Comparison of ENCODE assay signal across 22 cellular contexts in the genomic region with DNA sequence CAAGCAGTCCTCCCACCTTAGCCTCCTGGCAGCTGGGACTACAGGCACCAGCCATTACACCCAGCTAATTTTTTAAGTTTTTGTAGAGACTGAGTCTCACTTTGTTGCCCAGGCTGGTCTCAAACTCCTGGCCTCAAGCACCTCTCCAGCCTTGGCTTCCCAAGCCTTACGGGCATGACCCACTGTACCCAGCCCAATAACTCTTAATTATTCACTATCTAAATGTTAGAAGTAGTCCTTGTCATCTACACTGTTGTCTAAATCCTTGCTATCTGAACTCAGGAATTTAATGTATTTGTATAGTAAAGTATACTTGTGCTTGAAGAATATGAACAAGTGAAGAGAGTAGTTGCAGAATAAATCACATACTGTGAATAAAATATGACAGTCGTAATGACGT. TPM values are rescaled to one million over a fixed set of nuclear protein-coding genes. Genes with fewer than 3 reads are reported as not detected.
A peak's percentile ranks its signal among the peaks of the same experiment; 100 is the strongest.
DNase-seq lines count a peak whose midpoint lies in the region; ATAC-seq and TF ChIP-seq lines count a peak whose summit lies in the region.
"Had no signal": no experiment of that assay in that cellular context is flagged by ENCODE, and none has a peak within 500 bp of the region (broad histone marks: within the 10 kb centered on the region; RNA-seq: fewer than 3 reads in every experiment).

No MANE protein-coding gene starts in this region.

- no peaks in the 10 kb centered on the region for H3K9me3 ChIP-seq in T-helper 17 cell (ENCODE audit: control insufficient read depth, low read length, poor library complexity, severe bottlenecking)
- H3K9me3 ChIP-seq in heart right ventricle = no peaks in the 10 kb centered on the region
- H3K9me3 ChIP-seq: BE2C had no signal

- no peak for ATAC-seq in T-helper 17 cell
- no peak for ATAC-seq in stimulated activated memory B cell treated with anti-CD40 and anti-IgM and Interleukin-4, amounts not matched to agents 10 μg/mL and 1 μg/mL and 100 μg/mL, for 72 hours
- ATAC-seq in heart right ventricle = no peak
- ATAC-seq in stimulated activated naive CD8-positive, alpha-beta T cell treated with anti-CD3 and anti-CD28 coated beads, Interleukin-15, amount 100 ng/mL, for 72 hours = no peak

- no peaks in the 10 kb centered on the region for H3K4me1 ChIP-seq in heart right ventricle
- H3K4me1 ChIP-seq: BE2C, BLaER1 had no signal

- peak overlapping the region; percentile 41 for H3K27ac Mint-ChIP-seq in T-helper 17 cell
- H3K27ac Mint-ChIP-seq in stimulated activated memory B cell treated with anti-CD40 and anti-IgM and Interleukin-4, amounts not matched to agents 10 μg/mL and 1 μg/mL and 100 μg/mL, for 72 hours = peak overlapping the region; percentile 39
- H3K27ac Mint-ChIP-seq in stimulated activated naive CD8-positive, alpha-beta T cell treated with anti-CD3 and anti-CD28 coated beads, Interleukin-15, amount 100 ng/mL, for 72 hours = no peak overlapping the region
- H3K27ac Mint-ChIP-seq: CD4-positive, CD25-positive, alpha-beta regulatory T cell had no signal

- H3K27me3 ChIP-seq in heart right ventricle = no peaks in the 10 kb centered on the region
- H3K27me3 ChIP-seq: BE2C, BLaER1 had no signal

- DNase-seq in T-helper 17 cell = no peak
- no peak for DNase-seq in SK-N-DZ (ENCODE audit: low spot score)
- DNase-seq in heart right ventricle = no peak
- no peak for DNase-seq in stimulated activated naive CD8-positive, alpha-beta T cell treated with anti-CD3 and anti-CD28 coated beads, Interleukin-15, amount 100 ng/mL, for 72 hours
- DNase-seq: 8988T; ACHN; BE2C; C1 segment of cervical spinal cord; CD4-positive, alpha-beta memory T cell; CD4-positive, CD25-positive, alpha-beta regulatory T cell; CD8-positive, alpha-beta memory T cell; COR-L47; DMS 273 treated with DMSO at 0.1 percent for 48 hours; DMS153; DMS53; DMS79; DND-41; EL; GF-D8 had no signal

- no peak for TF ChIP-seq CTCF in heart right ventricle (IDR thresholded peaks at IDR 0.05)

- no peak overlapping the region for H3K4me3 Mint-ChIP-seq in T-helper 17 cell
- no peak overlapping the region for H3K4me3 Mint-ChIP-seq in stimulated activated memory B cell treated with anti-CD40 and anti-IgM and Interleukin-4, amounts not matched to agents 10 μg/mL and 1 μg/mL and 100 μg/mL, for 72 hours
- H3K4me3 Mint-ChIP-seq in stimulated activated naive CD8-positive, alpha-beta T cell treated with anti-CD3 and anti-CD28 coated beads, Interleukin-15, amount 100 ng/mL, for 72 hours = no peak overlapping the region
- H3K4me3 Mint-ChIP-seq: CD14-positive monocyte; CD4-positive, alpha-beta memory T cell; CD4-positive, CD25-positive, alpha-beta regulatory T cell; CD8-positive, alpha-beta memory T cell had no signal

- H3K4me1 Mint-ChIP-seq in T-helper 17 cell = no peaks in the 10 kb centered on the region
- no peaks in the 10 kb centered on the region for H3K4me1 Mint-ChIP-seq in stimulated activated memory B cell treated with anti-CD40 and anti-IgM and Interleukin-4, amounts not matched to agents 10 μg/mL and 1 μg/mL and 100 μg/mL, for 72 hours
- no peaks in the 10 kb centered on the region for H3K4me1 Mint-ChIP-seq in stimulated activated naive CD8-positive, alpha-beta T cell treated with anti-CD3 and anti-CD28 coated beads, Interleukin-15, amount 100 ng/mL, for 72 hours
- H3K4me1 Mint-ChIP-seq: CD14-positive monocyte; CD4-positive, alpha-beta memory T cell; CD4-positive, CD25-positive, alpha-beta regulatory T cell; CD8-positive, alpha-beta memory T cell had no signal

- no peak overlapping the region for H3K4me3 ChIP-seq in heart right ventricle
- H3K4me3 ChIP-seq: BLaER1 had no signal

- WGBS in heart right ventricle, 2 donors = 97% methylated on average over 3 of the region's 3 CpGs

- H3K27me3 Mint-ChIP-seq in T-helper 17 cell = no peaks in the 10 kb centered on the region
- no peaks in the 10 kb centered on the region for H3K27me3 Mint-ChIP-seq in stimulated activated memory B cell treated with anti-CD40 and anti-IgM and Interleukin-4, amounts not matched to agents 10 μg/mL and 1 μg/mL and 100 μg/mL, for 72 hours
- no peaks in the 10 kb centered on the region for H3K27me3 Mint-ChIP-seq in stimulated activated naive CD8-positive, alpha-beta T cell treated with anti-CD3 and anti-CD28 coated beads, Interleukin-15, amount 100 ng/mL, for 72 hours
- H3K27me3 Mint-ChIP-seq: CD4-positive, alpha-beta memory T cell; CD4-positive, CD25-positive, alpha-beta regulatory T cell; CD8-positive, alpha-beta memory T cell had no signal

- H3K36me3 Mint-ChIP-seq in T-helper 17 cell (ENCODE audit: low read depth) = peaks cover 8% of the 10 kb centered on the region
- H3K36me3 Mint-ChIP-seq in stimulated activated memory B cell treated with anti-CD40 and anti-IgM and Interleukin-4, amounts not matched to agents 10 μg/mL and 1 μg/mL and 100 μg/mL, for 72 hours = peaks cover 45% of the 10 kb centered on the region

- intact Hi-C loops in heart right ventricle (cut with DNase I) = no loop called here

- H3K36me3 ChIP-seq in heart right ventricle = peaks cover 0 to 91% (median 14%) of the 10 kb centered on the region in 9 donors
- H3K36me3 ChIP-seq: BE2C had no signal

- no peaks in the 10 kb centered on the region for H3K9me3 Mint-ChIP-seq in stimulated activated memory B cell treated with anti-CD40 and anti-IgM and Interleukin-4, amounts not matched to agents 10 μg/mL and 1 μg/mL and 100 μg/mL, for 72 hours
- H3K9me3 Mint-ChIP-seq in stimulated activated naive CD8-positive, alpha-beta T cell treated with anti-CD3 and anti-CD28 coated beads, Interleukin-15, amount 100 ng/mL, for 72 hours = no peaks in the 10 kb centered on the region
- H3K9me3 Mint-ChIP-seq: CD4-positive, alpha-beta memory T cell; CD4-positive, CD25-positive, alpha-beta regulatory T cell; CD8-positive, alpha-beta memory T cell had no signal

- H3K27ac ChIP-seq in heart right ventricle = no peak overlapping the region
- H3K27ac ChIP-seq: BLaER1 had no signal

RNA-seq across cellular contexts. Expression of gene NBEAL1, which starts 37.9 kb away (rescaled TPM):
- 10 to 100 TPM in 1 of 2 donors, 1 to 10 TPM in 1; 7.7 to 11.5 TPM for total RNA-seq in T-helper 17 cell
- polyA plus RNA-seq in SK-N-DZ (2014; cell fraction: cytosol; rRNA removed) = 1.9 and 4.0 TPM in 2 replicates
- polyA plus RNA-seq in SK-N-DZ (2014; cell fraction: nucleus; rRNA removed) = 2.9 and 12.8 TPM in 2 replicates
- total RNA-seq in heart right ventricle = 10 to 100 TPM; 13.4 to 24.5 (median 18.4) TPM
- polyA plus RNA-seq in heart right ventricle = 1 to 10 TPM; 2.5 to 4.1 TPM

Comparison
In these comparisons a context has a peak if more than half of its experiments do, and no peak if none do; other contexts are left out.
1. H3K27ac Mint-ChIP-seq: peak in T-helper 17 cell (single experiment) and stimulated activated memory B cell treated with anti-CD40 and anti-IgM and Interleukin-4, amounts not matched to agents 10 μg/mL and 1 μg/mL and 100 μg/mL, for 72 hours (single experiment); none in stimulated activated naive CD8-positive, alpha-beta T cell treated with anti-CD3 and anti-CD28 coated beads, Interleukin-15, amount 100 ng/mL, for 72 hours (0 of 2).